In the genomic region with DNA sequence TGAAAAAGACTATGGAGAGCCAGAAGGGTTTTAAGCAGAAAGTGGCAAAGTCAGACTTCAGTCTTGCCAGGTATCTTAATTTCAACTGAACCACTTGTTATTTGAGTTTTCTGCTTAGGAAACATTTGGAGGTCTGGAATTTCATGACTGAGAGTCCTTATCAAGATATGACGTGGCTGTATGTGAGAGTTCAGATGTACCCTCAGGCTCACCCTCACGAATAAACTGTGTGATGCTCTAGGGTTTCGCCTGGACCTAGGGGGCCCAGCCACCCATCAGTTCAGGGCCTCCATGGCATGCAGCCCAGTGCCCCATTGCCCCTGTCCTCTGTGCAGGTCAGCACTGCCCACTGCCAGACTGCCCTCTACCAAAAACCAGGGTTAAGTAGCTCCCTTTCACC, we compare ENCODE assay signal across 15 cellular contexts. TPM values are rescaled to one million over a fixed set of nuclear protein-coding genes. Genes with fewer than 3 reads are reported as not detected.
DNase-seq lines count a peak whose midpoint lies in the region; ATAC-seq and TF ChIP-seq lines count a peak whose summit lies in the region.
"Had no signal": no experiment of that assay in that cellular context is flagged by ENCODE, and none has a peak within 500 bp of the region (broad histone marks: within the 10 kb centered on the region; RNA-seq: fewer than 3 reads in every experiment).

No MANE protein-coding gene starts in this region.

- no peak for TF ChIP-seq CTCF in chondrocyte (IDR thresholded peaks at IDR 0.05)

- peaks cover 5% of the 10 kb centered on the region for H3K9me3 Mint-ChIP-seq in chondrocyte (ENCODE audit: low read depth)
- H3K9me3 Mint-ChIP-seq: CD8-positive, alpha-beta T cell had no signal

- H3K27me3 Mint-ChIP-seq in chondrocyte (ENCODE audit: low read depth), result peaks cover 3% of the 10 kb centered on the region

- H3K36me3 ChIP-seq in rectal smooth muscle tissue (ENCODE audit: control insufficient read depth, insufficient read depth, low read length), result no peaks in the 10 kb centered on the region
- H3K36me3 ChIP-seq: BE2C had no signal

- peaks cover 3% of the 10 kb centered on the region for H3K36me3 Mint-ChIP-seq in chondrocyte (ENCODE audit: low read depth)
- H3K36me3 Mint-ChIP-seq: CD8-positive, alpha-beta T cell had no signal

- no peak overlapping the region for H3K9ac ChIP-seq in rectal smooth muscle tissue (ENCODE audit: low read length)

- no peak overlapping the region for H3K4me3 ChIP-seq in rectal smooth muscle tissue (ENCODE audit: low read length)

- H3K27ac Mint-ChIP-seq in chondrocyte (ENCODE audit: unreplicated experiment), result peak overlapping the region; percentile 91
- H3K27ac Mint-ChIP-seq: CD8-positive, alpha-beta T cell had no signal

- no peak overlapping the region for H3K4me3 Mint-ChIP-seq in chondrocyte (ENCODE audit: unreplicated experiment)
- H3K4me3 Mint-ChIP-seq: CD8-positive, alpha-beta T cell had no signal

- H3K4me1 ChIP-seq in rectal smooth muscle tissue (ENCODE audit: control insufficient read depth, insufficient read depth, low read length), result peaks cover 27% of the 10 kb centered on the region
- H3K4me1 ChIP-seq: BE2C had no signal

- DNase-seq in H4 (ENCODE audit: low spot score) (peak; percentile 37), NCI-H226 (peak; percentile 59), chondrocyte (ENCODE audit: low spot score) (no peak)
- no peak for DNase-seq in activated CD4-positive, CD25-positive, alpha-beta regulatory T cell (lab: John Stamatoyannopoulos, UW)
- no peak for DNase-seq in stimulated activated CD4-positive, alpha-beta T cell treated with anti-CD3 and anti-CD28 coated beads, Interleukin-12 subunit alpha, Interleukin-12 subunit beta, amount 100 ng/mL, for 4 hours
- DNase-seq: BE2C; CD8-positive, alpha-beta T cell; DMS79 treated with DMSO at 0.1 percent for 48 hours; Karpas-422; NCI-H187 treated with DMSO at 0.1 percent for 48 hours; NCI-H2171; NCI-H510A; SHP77 treated with DMSO at 0.1 percent for 48 hours had no signal

- H3K4me1 Mint-ChIP-seq in chondrocyte (ENCODE audit: low read depth), result peaks cover 39% of the 10 kb centered on the region

- no peak for ATAC-seq in GM21390 (IDR thresholded peaks at IDR 0.05; ENCODE audit: unreplicated experiment)
- ATAC-seq: CD8-positive, alpha-beta T cell had no signal

- no peaks in the 10 kb centered on the region for H3K27me3 ChIP-seq in rectal smooth muscle tissue (ENCODE audit: control insufficient read depth, insufficient read depth, low read length)
- H3K27me3 ChIP-seq: BE2C had no signal

- peak overlapping the region; percentile 12 for H3K27ac ChIP-seq in rectal smooth muscle tissue (ENCODE audit: low read depth, low read length)

RNA-seq across cellular contexts. Expression of a gene that starts 30.6 kb away (rescaled TPM):
- 16.3 and 20.9 TPM in 2 replicates for total RNA-seq in H4 (2014; rRNA removed; shearing (Covaris generic))
- 8.9 to 11.1 TPM (median 9.3 TPM) in 3 replicates for total RNA-seq in chondrocyte

Comparison
In these comparisons a context has a peak if more than half of its experiments do, and no peak if none do; other contexts are left out.
1. DNase-seq: peak in H4 (single experiment) and NCI-H226 (single experiment); none in chondrocyte (single experiment), activated CD4-positive, CD25-positive, alpha-beta regulatory T cell (0 of 4) and stimulated activated CD4-positive, alpha-beta T cell treated with anti-CD3 and anti-CD28 coated beads, Interleukin-12 subunit alpha, Interleukin-12 subunit beta, amount 100 ng/mL, for 4 hours (single experiment).